ENCODE assay signal across 8 cellular contexts in the genomic region with DNA sequence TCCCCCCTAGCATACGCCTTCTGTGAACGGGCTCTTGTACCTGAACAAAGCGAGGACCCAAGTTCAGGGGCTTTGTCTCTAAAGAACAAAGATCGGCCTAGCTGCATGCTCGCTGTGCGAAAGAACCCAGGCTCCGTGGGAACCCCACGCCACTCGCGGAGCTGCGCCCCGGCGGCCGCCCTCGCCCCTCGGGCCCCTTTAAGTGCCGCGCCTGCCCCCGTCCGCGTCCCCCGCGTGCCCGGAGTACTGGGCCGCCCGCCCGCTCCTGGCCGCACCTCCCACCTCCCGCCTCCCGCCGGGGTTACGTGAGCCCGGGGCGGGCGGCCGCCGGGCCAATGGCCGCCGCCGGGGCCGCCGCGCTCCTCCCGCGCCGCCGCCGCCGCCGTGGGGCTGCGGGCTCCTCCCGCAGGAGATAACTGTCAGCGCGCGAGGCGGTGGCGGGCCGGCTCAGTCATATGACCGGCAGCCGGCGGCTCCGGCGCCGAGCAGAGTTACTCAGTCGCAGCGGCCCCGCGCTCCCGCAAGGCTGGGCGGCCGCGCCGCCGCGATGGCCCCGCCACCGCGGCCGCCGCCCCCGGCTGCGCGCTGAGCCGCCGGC. TPM values are rescaled to one million over a fixed set of nuclear protein-coding genes. Genes with fewer than 3 reads are reported as not detected.
DNase-seq lines count a peak whose midpoint lies in the region; ATAC-seq and TF ChIP-seq lines count a peak whose summit lies in the region.

Gene FNIP2, plus strand, starts transcription at position 450 of the 598 bp plus-strand sequence. CDS start 187 bp downstream, outside the sequence.

- peak within 1 kb of the TSS; percentile 79 for H3K9ac ChIP-seq in H9 (ENCODE audit: extremely low read depth, insufficient read length, low read length)

- H3K9me3 Mint-ChIP-seq in H9 (no peaks in the 10 kb centered on the region; a peak in 1 of 5 replicates), progenitor cell of endocrine pancreas (ENCODE audit: low read depth) (no peaks in the 10 kb centered on the region)

- H3K18ac ChIP-seq in H9 (ENCODE audit: insufficient read length, low read depth, low read length): peak within 1 kb of the TSS; percentile 91

- peak; percentile 28 for DNase-seq in GM06990 (ENCODE audit: extremely low read depth, insufficient read length)
- peak; percentile 78 for DNase-seq in H9
- peak; percentile 82 for DNase-seq in MG63
- peak; percentile 54 for DNase-seq in SW480 (ENCODE audit: low spot score)
- DNase-seq in amniotic stem cell (lab: John Stamatoyannopoulos, UW): peak; percentile 57
- DNase-seq in left ventricle myocardium inferior: peak; percentile 88
- peak; percentile 59 for DNase-seq in progenitor cell of endocrine pancreas (ENCODE audit: low spot score, unreplicated experiment)
- peak; percentile 86 to 96 for DNase-seq in upper lobe of left lung

- no CpG with 5 or more reads among the region's 85 CpGs for WGBS in H9 (ENCODE audit: extremely low coverage, insufficient read length, low lambda C conversion rate)
- 2 to 7% methylated on average over 6 to 15 of the region's 85 CpGs for WGBS in upper lobe of left lung, 2 donors

- H3K27ac Mint-ChIP-seq in H9 (peak within 1 kb of the TSS; percentile 66 to 92 (median 78); a peak in 6 of 7 replicates), progenitor cell of endocrine pancreas (peak within 1 kb of the TSS; percentile 99)

- peak within 1 kb of the TSS; percentile 100 for H3K14ac ChIP-seq in H9 (ENCODE audit: insufficient read depth, low read length)

- no peak within 1 kb of the TSS for H3K56ac ChIP-seq in H9 (ENCODE audit: insufficient read length, low read depth, low read length)

- H3K23ac ChIP-seq in H9 (ENCODE audit: insufficient read length, low read depth, low read length): no peak within 1 kb of the TSS

- H3K79me1 ChIP-seq in H9 (ENCODE audit: insufficient read depth, low read depth, low read length, poor library complexity, severe bottlenecking): no peaks in the 10 kb centered on the region

- peaks cover 20% of the 10 kb centered on the region for H3K27me3 Mint-ChIP-seq in H9 (ENCODE audit: low read depth)
- H3K27me3 Mint-ChIP-seq in progenitor cell of endocrine pancreas: peaks cover 4% of the 10 kb centered on the region

- H3K36me3 Mint-ChIP-seq in H9 (ENCODE audit: insufficient read depth in 1 of 3, low read depth in 3 of 3): no peaks in the 10 kb centered on the region; a peak in 1 of 7 replicates
- H3K36me3 Mint-ChIP-seq in progenitor cell of endocrine pancreas (ENCODE audit: insufficient read depth): no peaks in the 10 kb centered on the region

- H3K79me2 ChIP-seq in H9 (ENCODE audit: insufficient read depth, low read length): no peaks in the 10 kb centered on the region

- H4K8ac ChIP-seq in H9 (replicated peaks; ENCODE audit: insufficient read length, low read depth, low read length): no peak within 1 kb of the TSS

- intact Hi-C loops in left ventricle myocardium inferior (cut with micrococcal nuclease): no loop called here

- H3K9me3 ChIP-seq in H9 (ENCODE audit: control insufficient read depth, low read depth, low read length) (no peaks in the 10 kb centered on the region), MG63 (no peaks in the 10 kb centered on the region), left ventricle myocardium inferior (replicated peaks) (no peaks in the 10 kb centered on the region), upper lobe of left lung (no peaks in the 10 kb centered on the region)

- TF ChIP-seq EP300 in upper lobe of left lung (IDR thresholded peaks at IDR 0.05): no peak

- H3K4me1 ChIP-seq in H9 (ENCODE audit: insufficient read depth, low read length): no peaks in the 10 kb centered on the region
- peaks cover 62% of the 10 kb centered on the region for H3K4me1 ChIP-seq in left ventricle myocardium inferior
- peaks cover 10 to 44% (median 18%) of the 10 kb centered on the region in 4 donors for H3K4me1 ChIP-seq in upper lobe of left lung

- peak within 1 kb of the TSS; percentile 67 for H3K4me3 ChIP-seq in GM06990 (replicated peaks; ENCODE audit: low read depth, low read length)
- H3K4me3 ChIP-seq in MG63: peak within 1 kb of the TSS; percentile 84
- peak within 1 kb of the TSS; percentile 95 for H3K4me3 ChIP-seq in left ventricle myocardium inferior
- peak within 1 kb of the TSS; percentile 55 to 86 (median 74) for H3K4me3 ChIP-seq in upper lobe of left lung

- peak within 1 kb of the TSS; percentile 65 for H4K5ac ChIP-seq in H9 (ENCODE audit: insufficient read length, low read depth, low read length)

- H3K27me3 ChIP-seq in GM06990 (replicated peaks; ENCODE audit: control insufficient read depth, insufficient read depth, low read length) (peaks cover 2% of the 10 kb centered on the region; the same call in 1 of the 2 replicates), H9 (ENCODE audit: insufficient read depth, low read length) (no peaks in the 10 kb centered on the region), MG63 (no peaks in the 10 kb centered on the region), left ventricle myocardium inferior (ENCODE audit: low read depth) (no peaks in the 10 kb centered on the region), upper lobe of left lung (no peaks in the 10 kb centered on the region)

- peak within 1 kb of the TSS; percentile 48 for H3T11ph ChIP-seq in H9 (ENCODE audit: low read length)

- peaks cover 5% of the 10 kb centered on the region for H3K23me2 ChIP-seq in H9 (ENCODE audit: insufficient read length, low read depth, low read length, poor library complexity, severe bottlenecking)

- peak within 1 kb of the TSS; percentile 99 for H3K4me2 ChIP-seq in H9 (ENCODE audit: insufficient read depth, insufficient read length, low read length)

- H3K27ac ChIP-seq in H9 (ENCODE audit: insufficient read length, low read depth, low read length) (no peak within 1 kb of the TSS), left ventricle myocardium inferior (replicated peaks) (peak within 1 kb of the TSS; percentile 94), upper lobe of left lung (peak within 1 kb of the TSS; percentile 86 to 94 (median 92))

- H2BK120ac ChIP-seq in H9 (ENCODE audit: low read depth, low read length, poor library complexity, severe bottlenecking): peak within 1 kb of the TSS; percentile 39

- H3K4ac ChIP-seq in H9 (ENCODE audit: low read depth, low read length): no peak within 1 kb of the TSS; the same call in 1 of the 2 replicates

- no peak within 1 kb of the TSS for H2BK5ac ChIP-seq in H9 (ENCODE audit: insufficient read length, low read length)

- peak within 1 kb of the TSS; percentile 70 for H2AFZ ChIP-seq in H9 (ENCODE audit: low read length)

- peak within 1 kb of the TSS; percentile 38 for H2BK12ac ChIP-seq in H9 (ENCODE audit: insufficient read length, low read depth, low read length)

- no peak within 1 kb of the TSS for H4K91ac ChIP-seq in H9 (ENCODE audit: insufficient read length, low read depth, low read length)

- H3K36me3 ChIP-seq in GM06990 (ENCODE audit: control insufficient read depth, insufficient read depth, low read length): no peaks in the 10 kb centered on the region
- no peaks in the 10 kb centered on the region for H3K36me3 ChIP-seq in MG63
- H3K36me3 ChIP-seq in left ventricle myocardium inferior: no peaks in the 10 kb centered on the region
- H3K36me3 ChIP-seq in upper lobe of left lung: no peaks in the 10 kb centered on the region

- TF ChIP-seq CTCF in GM06990 (IDR thresholded peaks at IDR 0.05; ENCODE audit: insufficient read depth, low read length, poor library complexity, severe bottlenecking): no peak
- TF ChIP-seq CTCF in H9 (conservative IDR thresholded peaks at IDR 0.05): no peak
- TF ChIP-seq CTCF in left ventricle myocardium inferior (IDR thresholded peaks at IDR 0.05; ENCODE audit: borderline replicate concordance): no peak
- no peak for TF ChIP-seq CTCF in progenitor cell of endocrine pancreas (IDR thresholded peaks at IDR 0.05; ENCODE audit: unreplicated experiment)
- TF ChIP-seq CTCF in upper lobe of left lung (IDR thresholded peaks at IDR 0.05): peak in 3 of 6 experiments; percentile 21 to 30 (median 28)

- no peaks in the 10 kb centered on the region for H4K20me1 ChIP-seq in H9 (ENCODE audit: control insufficient read depth, insufficient read depth, insufficient read length)

- H2AK5ac ChIP-seq in H9 (ENCODE audit: insufficient read length, low read length): no peak within 1 kb of the TSS

- peak in 3 of 4 donors; percentile 29 to 72 (median 51) for TF ChIP-seq POLR2A in upper lobe of left lung (IDR thresholded peaks at IDR 0.05)

- H3K4me3 Mint-ChIP-seq in H9 (peak within 1 kb of the TSS; percentile 93 to 98), progenitor cell of endocrine pancreas (ENCODE audit: low read depth) (peak within 1 kb of the TSS; percentile 98)

- ATAC-seq in upper lobe of left lung (ENCODE audit: low FRiP score in 2 of 2): peak; percentile 87 to 95

- H2BK20ac ChIP-seq in H9 (ENCODE audit: low read depth, low read length, poor library complexity, severe bottlenecking): no peak within 1 kb of the TSS

- H2BK15ac ChIP-seq in H9 (ENCODE audit: low read depth, low read length): no peak within 1 kb of the TSS; the same call in 1 of the 2 replicates

- H3K4me1 Mint-ChIP-seq in H9 (peaks cover 22 to 23% of the 10 kb centered on the region in 2 experiments), progenitor cell of endocrine pancreas (ENCODE audit: low read depth) (peaks cover 27% of the 10 kb centered on the region)

RNA-seq across cellular contexts. Expression of gene FNIP2, which starts in this region (rescaled TPM):
- total RNA-seq in H9 (2021) (9.6 and 11.4 TPM in 2 replicates), left ventricle myocardium inferior (44.0 TPM), progenitor cell of endocrine pancreas (53.8 and 56.0 TPM in 2 replicates), upper lobe of left lung (100 to 1,000 TPM in 1 of 6 donors, 10 to 100 TPM in 5; 70.4 to 103 (median 83.2) TPM)
- total RNA-seq in MG63 (2014; rRNA removed; shearing (Covaris generic); ENCODE audit: low replicate concordance): 7.7 and 11.1 TPM in 2 replicates

Comparison
In these comparisons a context has a peak if more than half of its experiments do, and no peak if none do; other contexts are left out.
1. DNase-seq: peak in every context shown above with its lines; median percentile 91 in upper lobe of left lung; 88 in left ventricle myocardium inferior; 82 in MG63; 78 in H9; 59 in progenitor cell of endocrine pancreas; 57 in amniotic stem cell; 54 in SW480; 28 in GM06990.